In the genomic region with DNA sequence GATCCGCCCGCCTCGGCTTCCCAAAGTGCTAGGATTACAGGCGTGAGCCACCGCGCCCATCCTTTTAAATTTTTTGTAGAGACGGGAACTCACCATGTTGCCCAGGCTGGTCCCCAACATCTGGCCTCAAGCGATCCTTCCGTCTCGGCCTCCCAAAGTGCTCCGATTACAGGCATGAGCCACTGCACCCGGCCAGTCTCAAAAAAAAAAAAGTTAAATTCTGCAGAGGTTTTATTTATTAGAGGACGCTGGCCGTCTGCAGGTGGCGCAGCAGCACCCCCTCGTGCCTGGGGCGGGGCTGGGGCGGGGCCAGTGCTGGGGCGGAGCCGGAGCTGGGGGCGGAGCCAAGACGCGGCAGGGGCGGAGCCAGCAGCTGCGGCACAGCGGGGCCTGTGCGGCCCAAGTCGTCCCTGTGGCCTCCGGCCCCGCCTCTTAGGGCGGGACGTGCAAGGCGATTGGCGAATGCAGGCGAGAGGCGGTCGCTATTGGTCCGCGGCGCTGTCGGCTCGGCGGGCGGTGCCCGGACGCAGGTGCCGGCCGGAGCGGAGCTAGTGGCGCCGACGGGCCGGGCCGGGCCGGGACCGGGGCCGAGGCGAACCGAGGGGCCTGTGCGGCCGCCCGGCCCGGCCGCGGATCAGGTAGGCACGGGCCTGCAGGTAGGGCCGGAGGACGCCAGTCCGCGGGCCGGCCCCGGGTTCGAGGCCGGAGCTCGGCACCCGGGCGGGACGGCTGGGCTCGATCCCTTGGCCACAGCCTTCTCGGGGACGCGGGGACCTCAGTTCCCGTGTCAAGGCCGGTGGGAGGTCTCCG, we compare ENCODE assay signal across 8 cellular contexts. TPM values are rescaled to one million over a fixed set of nuclear protein-coding genes. Genes with fewer than 3 reads are reported as not detected.
A peak's percentile ranks its signal among the peaks of the same experiment; 100 is the strongest.
DNase-seq lines count a peak whose midpoint lies in the region; ATAC-seq and TF ChIP-seq lines count a peak whose summit lies in the region.

A gene with protein sequence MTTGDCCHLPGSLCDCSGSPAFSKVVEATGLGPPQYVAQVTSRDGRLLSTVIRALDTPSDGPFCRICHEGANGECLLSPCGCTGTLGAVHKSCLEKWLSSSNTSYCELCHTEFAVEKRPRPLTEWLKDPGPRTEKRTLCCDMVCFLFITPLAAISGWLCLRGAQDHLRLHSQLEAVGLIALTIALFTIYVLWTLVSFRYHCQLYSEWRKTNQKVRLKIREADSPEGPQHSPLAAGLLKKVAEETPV (plus strand): TSS at position 523 of the 810 bp plus-strand sequence. CDS start 8,536 bp downstream, outside the sequence.

- dilution Hi-C loops in IMR-90 (cut with HindIII; ENCODE audit: low sequenced_read_pairs, unreplicated experiment): no loop called here

- POLR2A ChIA-PET in IMR-90 (lab: Charles Lee; ENCODE audit: unreplicated experiment): interaction anchor here (0.6 to 0.7 kb wide), 2 partner anchors 13 to 31 kb away, joined by 3 to 8 read pairs; no protein-coding TSS in a partner anchor

- TF ChIP-seq CTCF in IMR-90 (conservative IDR thresholded peaks at IDR 0.05; ENCODE audit: low read depth, low read length) (peak; percentile 74), OCI-LY3 (IDR thresholded peaks at IDR 0.05; ENCODE audit: low read depth, low read length) (peak; percentile 59), mucosa of descending colon (IDR thresholded peaks at IDR 0.05) (peak; percentile 71)

- DNase-seq in DMS114 treated with DMSO at 0.1 percent for 48 hours (lab: John Stamatoyannopoulos, UW; ENCODE audit: unreplicated experiment) (peak; percentile 85), IMR-90 (peak; percentile 97), epidermal melanocyte (ENCODE audit: insufficient read length, low spot score) (peak; percentile 89), mucosa of descending colon (peak; percentile 98 to 99 (median 98))
- peak; percentile 98 for DNase-seq in activated CD8-positive, alpha-beta memory T cell treated with anti-CD3 and anti-CD28 coated beads, Interleukin-2, amount 50 U/mL, for 48 hours
- DNase-seq in stimulated activated CD8-positive, alpha-beta memory T cell treated with anti-CD3 and anti-CD28 coated beads, Interleukin-4, amount 100 ng/mL, for 1 hour (ENCODE audit: low read depth in 2 of 2, low spot score in 1 of 2): peak; percentile 80 to 93

- H3K56ac ChIP-seq in IMR-90 (ENCODE audit: extremely low read depth, insufficient read depth, low read length): no peak within 1 kb of the TSS

- H3K4me2 ChIP-seq in IMR-90 (ENCODE audit: low read depth, low read length) (peak within 1 kb of the TSS; percentile 99), OCI-LY3 (ENCODE audit: low read length) (peak within 1 kb of the TSS; percentile 97)

- H3K9me3 ChIP-seq in IMR-90 (ENCODE audit: control insufficient read depth, insufficient read depth, low read length) (no peaks in the 10 kb centered on the region), OCI-LY3 (ENCODE audit: insufficient read depth, low read length) (no peaks in the 10 kb centered on the region), mucosa of descending colon (no peaks in the 10 kb centered on the region)

- intact Hi-C loops in IMR-90 (cut with micrococcal nuclease) (loop anchor here (5.0 kb wide), 3 partner anchors 34 to 164 kb away; partner anchors contain the start of gene MYO1F), mucosa of descending colon (cut with DNase I, micrococcal nuclease) (no loop called here)

- peak within 1 kb of the TSS; percentile 55 to 59; a peak in 2 of 4 replicates for H4K8ac ChIP-seq in IMR-90 (ENCODE audit: low read depth in 2 of 2, low read length in 2 of 2)

- H4K5ac ChIP-seq in IMR-90 (ENCODE audit: low read depth, low read length): peak within 1 kb of the TSS; percentile 36; the same call in 1 of the 2 replicates

- no peaks in the 10 kb centered on the region for H3K36me3 ChIP-seq in IMR-90 (ENCODE audit: control insufficient read depth, insufficient read depth, low read length)
- H3K36me3 ChIP-seq in OCI-LY3 (replicated peaks; ENCODE audit: low read depth, low read length): no peaks in the 10 kb centered on the region
- no peaks in the 10 kb centered on the region for H3K36me3 ChIP-seq in mucosa of descending colon (ENCODE audit: low read depth)

- TF ChIP-seq POLR2A in IMR-90 (IDR thresholded peaks at IDR 0.05; ENCODE audit: low read depth, low read length): no peak

- H2BK20ac ChIP-seq in IMR-90 (ENCODE audit: low read depth, low read length): no peak within 1 kb of the TSS

- H2AFZ ChIP-seq in IMR-90 (replicated peaks; ENCODE audit: low read length, poor library complexity) (peak within 1 kb of the TSS; percentile 94), OCI-LY3 (ENCODE audit: low read depth, low read length) (peak within 1 kb of the TSS; percentile 66)

- H2BK15ac ChIP-seq in IMR-90 (ENCODE audit: low read depth, low read length): 0 out of 3 replicates have a peak within 1 kb of the TSS, but pooled peaks have one; percentile 7

- H3K9me1 ChIP-seq in IMR-90 (ENCODE audit: insufficient read depth, low read length): 0 out of 2 replicates have a peak, but pooled peaks cover 3% of the 10 kb centered on the region

- TF ChIP-seq RAD21 in IMR-90 (IDR thresholded peaks at IDR 0.05; ENCODE audit: low read length): peak; percentile 43

- no peaks in the 10 kb centered on the region for H4K20me1 ChIP-seq in IMR-90 (ENCODE audit: insufficient read depth, low read length)
- H4K20me1 ChIP-seq in OCI-LY3 (ENCODE audit: insufficient read depth, low read length): no peaks in the 10 kb centered on the region

- no peaks in the 10 kb centered on the region for H3K27me3 ChIP-seq in IMR-90 (ENCODE audit: control insufficient read depth, insufficient read depth, low read length)
- H3K27me3 ChIP-seq in OCI-LY3 (ENCODE audit: low read depth, low read length): no peaks in the 10 kb centered on the region

- H3K27ac ChIP-seq in IMR-90 (ENCODE audit: insufficient read depth, low read length): no peak within 1 kb of the TSS; the same call in 1 of the 2 replicates
- H3K27ac ChIP-seq in OCI-LY3 (ENCODE audit: low read length): no peak within 1 kb of the TSS

- peak within 1 kb of the TSS; percentile 91 for H2AK9ac ChIP-seq in IMR-90 (replicated peaks; ENCODE audit: low read depth, low read length, poor library complexity)

- peak within 1 kb of the TSS; percentile 80; the same call in 1 of the 2 replicates for H3K23ac ChIP-seq in IMR-90 (ENCODE audit: low read depth, low read length)

- peak within 1 kb of the TSS; percentile 55; the same call in 1 of the 2 replicates for H3K9ac ChIP-seq in IMR-90 (ENCODE audit: low read depth, low read length)
- peak within 1 kb of the TSS; percentile 64 for H3K9ac ChIP-seq in OCI-LY3 (ENCODE audit: low read length)

- in situ Hi-C loops in IMR-90 (cut with MboI; ENCODE audit: low sequenced_read_pairs): no loop called here

- no peaks in the 10 kb centered on the region for H3K79me2 ChIP-seq in OCI-LY3 (ENCODE audit: low read length)

- H3K18ac ChIP-seq in IMR-90 (ENCODE audit: low read depth, low read length): no peak within 1 kb of the TSS

- H3K4ac ChIP-seq in IMR-90 (ENCODE audit: low read depth, low read length): peak within 1 kb of the TSS; percentile 35

- peak within 1 kb of the TSS; percentile 14; the same call in 1 of the 2 replicates for H4K91ac ChIP-seq in IMR-90 (ENCODE audit: insufficient read depth, low read depth, low read length)

- peaks cover 0 to 7% of the 10 kb centered on the region in 2 experiments; a peak in 2 of 4 replicates for H3K79me1 ChIP-seq in IMR-90 (ENCODE audit: low read depth in 1 of 2, low read length in 2 of 2)

- no peak within 1 kb of the TSS for H2BK5ac ChIP-seq in IMR-90 (ENCODE audit: low read depth, low read length, poor library complexity, severe bottlenecking)

- no peak within 1 kb of the TSS for H2BK120ac ChIP-seq in IMR-90 (ENCODE audit: low read depth, low read length)

- CTCF ChIA-PET in IMR-90 (lab: Yijun Ruan, JAX): interaction anchor here (0.6 to 1.4 kb wide), 8 partner anchors 11 to 166 kb away, joined by 3 to 4 read pairs (median 3); no protein-coding TSS in a partner anchor

- H3K4me3 ChIP-seq in IMR-90 (ENCODE audit: insufficient read depth, low read depth, low read length): peak within 1 kb of the TSS; percentile 67
- peak within 1 kb of the TSS; percentile 87 for H3K4me3 ChIP-seq in OCI-LY3 (ENCODE audit: low read length)
- peak within 1 kb of the TSS; percentile 54 for H3K4me3 ChIP-seq in mucosa of descending colon

- no TSS peak for BruUV-seq in IMR-90 (replicated peaks; lab: Mats Ljungman, UMichigan)

- ATAC-seq in GM21528 (IDR thresholded peaks at IDR 0.05; ENCODE audit: low FRiP score, unreplicated experiment) (peak; percentile 99), IMR-90 (ENCODE audit: low read depth) (peak; percentile 100), mucosa of descending colon (peak; percentile 100)

- peak within 1 kb of the TSS; percentile 52 for H3K14ac ChIP-seq in IMR-90 (replicated peaks; ENCODE audit: low read depth, low read length)

- H3K4me1 ChIP-seq in IMR-90 (ENCODE audit: control insufficient read depth, insufficient read depth, low read length): peaks cover 4% of the 10 kb centered on the region
- peaks cover 5% of the 10 kb centered on the region for H3K4me1 ChIP-seq in OCI-LY3 (ENCODE audit: low read length)
- H3K4me1 ChIP-seq in mucosa of descending colon (ENCODE audit: low read depth): peaks cover 9% of the 10 kb centered on the region

- WGBS in IMR-90 (ENCODE audit: extremely low coverage in 2 of 2, insufficient read length in 1 of 2), 2 experiments: 25% methylated on average over 18 of the region's 85 CpGs; no CpG with 5 or more reads in 1 of the 2 experiments

- peak within 1 kb of the TSS; percentile 56; the same call in 1 of the 2 replicates for H2AK5ac ChIP-seq in IMR-90 (ENCODE audit: low read depth, low read length)

TF ChIP-seq in IMR-90, 13 proteins besides CTCF, POLR2A, EP300 and RAD21 (continues in another document):
- TF ChIP-seq CEBPB (IDR thresholded peaks at IDR 0.05; ENCODE audit: low read depth, low read length): no peak
- TF ChIP-seq USF2 (IDR thresholded peaks at IDR 0.05; ENCODE audit: low read depth, low read length): peak; percentile 24; the same call in 1 of the 2 replicates
- peak; percentile 59 for TF ChIP-seq SMC3 (IDR thresholded peaks at IDR 0.05; ENCODE audit: low read depth, low read length)
- TF ChIP-seq BHLHE40 (IDR thresholded peaks at IDR 0.05; ENCODE audit: low read depth, low read length): peak; percentile 83
- 0 out of 2 replicates have a peak, but pooled peaks have one; percentile 21 for TF ChIP-seq MXI1 (IDR thresholded peaks at IDR 0.05; ENCODE audit: borderline replicate concordance, low read depth, low read length)

RNA-seq across cellular contexts. Expression of the gene that starts here (rescaled TPM):
- 48.6 and 58.8 TPM in 2 replicates for total RNA-seq in IMR-90 (2012; rRNA removed)
- 33.8 and 39.1 TPM in 2 replicates for polyA plus RNA-seq in IMR-90 (2012; rRNA removed)
- 13.0 and 59.2 TPM in 2 replicates for polyA plus RNA-seq in IMR-90 (2012; cell fraction: cytosol; rRNA removed)
- 29.7 and 55.1 TPM in 2 replicates for polyA plus RNA-seq in IMR-90 (2012; cell fraction: nucleus; rRNA removed; ENCODE audit: low replicate concordance)
- 10 to 100 TPM; 27.2 to 62.0 (median 33.8) TPM for total RNA-seq in mucosa of descending colon
